ENCODE assay signal across 1 cellular context in genomic region chr4:7821245-7822165, GRCh38.
TF ChIP-seq lines count a peak whose summit lies in the region.

No MANE protein-coding gene starts in this region.

TF ChIP-seq in GM23338, 12 proteins besides CTCF, POLR2A, EP300 and RAD21 (continued from another document):
- TF ChIP-seq ZNF462 (CRISPR knock-in tag; IDR thresholded peaks at IDR 0.05), result no peak
- TF ChIP-seq ETS1 (IDR thresholded peaks at IDR 0.05), result no peak
- TF ChIP-seq EZH2 (IDR thresholded peaks at IDR 0.05; ENCODE audit: low read depth, unreplicated experiment), result no peak
- TF ChIP-seq EZH2phosphoT487 (IDR thresholded peaks at IDR 0.05; ENCODE audit: unreplicated experiment), result no peak
